19 cellular contexts compared by ENCODE assay signal in the genomic region with DNA sequence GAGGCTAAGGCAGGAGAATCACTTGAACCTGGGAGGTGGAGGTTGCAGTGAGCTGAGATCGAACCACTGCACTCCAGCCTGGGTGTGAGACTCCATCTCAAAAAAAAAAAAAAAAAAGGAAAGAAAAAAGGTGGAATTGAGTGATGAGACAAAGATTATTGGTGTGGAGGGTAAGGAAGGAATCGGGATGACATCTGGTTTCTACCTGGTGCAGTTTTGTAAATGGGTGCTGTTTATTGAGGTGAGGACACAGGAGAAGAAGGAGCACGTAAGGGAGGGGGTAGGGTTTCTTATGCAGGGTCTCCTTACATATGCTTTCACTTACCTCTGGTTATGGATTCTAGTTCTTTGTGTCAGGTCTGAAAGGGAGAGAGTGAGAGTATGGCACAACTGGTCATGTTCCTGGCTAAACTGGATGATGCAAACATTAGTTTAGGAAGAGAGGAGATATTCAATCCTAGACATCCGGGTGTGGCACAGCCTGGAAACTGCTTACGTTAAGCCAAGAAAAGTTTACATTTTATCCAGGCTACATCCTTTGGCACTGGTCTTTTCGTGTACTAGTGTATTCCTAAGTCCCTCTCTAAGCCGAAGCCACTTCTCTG. TPM values are rescaled to one million over a fixed set of nuclear protein-coding genes. Genes with fewer than 3 reads are reported as not detected.
DNase-seq lines count a peak whose midpoint lies in the region; ATAC-seq and TF ChIP-seq lines count a peak whose summit lies in the region.
"Had no signal": no experiment of that assay in that cellular context is flagged by ENCODE, and none has a peak within 500 bp of the region (broad histone marks: within the 10 kb centered on the region; RNA-seq: fewer than 3 reads in every experiment).

No MANE protein-coding gene starts in this region.

- DNase-seq in AG08396 (ENCODE audit: low spot score) (peak; percentile 24), H9 (no peak), immature natural killer cell (no peak), T-helper 2 cell (no peak), prostate gland (ENCODE audit: low spot score) (no peak)
- DNase-seq: activated CD4-positive, alpha-beta T cell treated with anti-CD3 and anti-CD28 coated beads, Interleukin-2, amount 10 ng/mL, durations not matched to agents 24 days and 14 days; activated naive CD8-positive, alpha-beta T cell treated with anti-CD3 and anti-CD28 coated beads, Interleukin-2, amount 10 ng/mL, durations not matched to agents 7 days and 5 days; effector CD4-positive, alpha-beta T cell; NCI-H1105 treated with DMSO at 0.1 percent for 48 hours; NCI-H2171; NCI-H774; PC-3; stimulated activated CD4-positive, alpha-beta T cell treated with anti-CD3 and anti-CD28 coated beads, Interleukin-4, amount 100 ng/mL, for 1 hour had no signal

- no peak overlapping the region for H3K9ac ChIP-seq in H9 (ENCODE audit: extremely low read depth, insufficient read length, low read length)
- H3K9ac ChIP-seq: parathyroid adenoma had no signal

- no peak overlapping the region for H2BK12ac ChIP-seq in H9 (ENCODE audit: insufficient read length, low read depth, low read length)

- H2BK120ac ChIP-seq in H9 (ENCODE audit: low read depth, low read length, poor library complexity, severe bottlenecking): no peak overlapping the region

- H3K4me2 ChIP-seq in H9 (ENCODE audit: insufficient read depth, insufficient read length, low read length): no peak overlapping the region

- H3K27ac ChIP-seq in H9 (ENCODE audit: insufficient read length, low read depth, low read length) (no peak overlapping the region), prostate gland (no peak overlapping the region)
- H3K27ac ChIP-seq: parathyroid adenoma, skin epidermis had no signal

- TF ChIP-seq CTCF in H9 (conservative IDR thresholded peaks at IDR 0.05): no peak
- TF ChIP-seq CTCF in brain (conservative IDR thresholded peaks at IDR 0.05): no peak
- no peak for TF ChIP-seq CTCF in prostate gland (IDR thresholded peaks at IDR 0.05)

- no peak overlapping the region for H4K8ac ChIP-seq in H9 (replicated peaks; ENCODE audit: insufficient read length, low read depth, low read length)

- no peak overlapping the region for H2BK20ac ChIP-seq in H9 (ENCODE audit: low read depth, low read length, poor library complexity, severe bottlenecking)

- intact Hi-C loops in prostate gland (cut with DNase I): loop anchor here (5.0 kb wide), 1 partner anchor 68 kb away; no protein-coding TSS in a partner anchor

- peaks cover 11% of the 10 kb centered on the region for H3K23me2 ChIP-seq in H9 (ENCODE audit: insufficient read length, low read depth, low read length, poor library complexity, severe bottlenecking)

- no peak overlapping the region for H2BK5ac ChIP-seq in H9 (ENCODE audit: insufficient read length, low read length)

- no peak for TF ChIP-seq POLR2A in prostate gland (IDR thresholded peaks at IDR 0.05)

- no peak overlapping the region for H3K4ac ChIP-seq in H9 (ENCODE audit: low read depth, low read length)

- peak overlapping the region in 2 of 3 experiments; percentile 7 to 17; a peak in 2 of 7 replicates for H3K27ac Mint-ChIP-seq in H9
- H3K27ac Mint-ChIP-seq in brain: peak overlapping the region in 1 of 5 experiments; percentile 22
- peak overlapping the region; percentile 22 to 63 (median 32) for H3K27ac Mint-ChIP-seq in immature natural killer cell
- H3K27ac Mint-ChIP-seq: activated CD4-positive, alpha-beta T cell treated with anti-CD3 and anti-CD28 coated beads, Interleukin-2, amount 10 ng/mL, durations not matched to agents 24 days and 14 days; activated naive CD8-positive, alpha-beta T cell treated with anti-CD3 and anti-CD28 coated beads, Interleukin-2, amount 10 ng/mL, durations not matched to agents 7 days and 5 days had no signal

- peaks cover 2% of the 10 kb centered on the region for H3K79me1 ChIP-seq in H9 (ENCODE audit: insufficient read depth, low read depth, low read length, poor library complexity, severe bottlenecking)

- no peak overlapping the region for H3K4me3 ChIP-seq in prostate gland
- H3K4me3 ChIP-seq: skin epidermis had no signal

- H4K20me1 ChIP-seq in H9 (ENCODE audit: control insufficient read depth, insufficient read depth, insufficient read length): no peaks in the 10 kb centered on the region

- no peak overlapping the region for H2AK5ac ChIP-seq in H9 (ENCODE audit: insufficient read length, low read length)

- H3K27me3 Mint-ChIP-seq in H9 (ENCODE audit: low read depth) (no peaks in the 10 kb centered on the region), brain (peaks cover 6% of the 10 kb centered on the region), immature natural killer cell (ENCODE audit: low read depth in 3 of 3) (peaks cover 0 to 7% (median 0%) of the 10 kb centered on the region in 3 donors)
- H3K27me3 Mint-ChIP-seq: activated CD4-positive, alpha-beta T cell treated with anti-CD3 and anti-CD28 coated beads, Interleukin-2, amount 10 ng/mL, durations not matched to agents 24 days and 14 days; activated naive CD8-positive, alpha-beta T cell treated with anti-CD3 and anti-CD28 coated beads, Interleukin-2, amount 10 ng/mL, durations not matched to agents 7 days and 5 days had no signal

- H3K9me3 Mint-ChIP-seq in H9 (no peaks in the 10 kb centered on the region), brain (peaks cover 0 to 3% (median 0%) of the 10 kb centered on the region in 5 experiments), immature natural killer cell (no peaks in the 10 kb centered on the region)
- H3K9me3 Mint-ChIP-seq: activated CD4-positive, alpha-beta T cell treated with anti-CD3 and anti-CD28 coated beads, Interleukin-2, amount 10 ng/mL, durations not matched to agents 24 days and 14 days; activated naive CD8-positive, alpha-beta T cell treated with anti-CD3 and anti-CD28 coated beads, Interleukin-2, amount 10 ng/mL, durations not matched to agents 7 days and 5 days had no signal

- no peak overlapping the region for H3T11ph ChIP-seq in H9 (ENCODE audit: low read length)

- H3K18ac ChIP-seq in H9 (ENCODE audit: insufficient read length, low read depth, low read length): no peak overlapping the region

- H3K56ac ChIP-seq in H9 (ENCODE audit: insufficient read length, low read depth, low read length): no peak overlapping the region

- H3K9me3 ChIP-seq in H9 (ENCODE audit: control insufficient read depth, low read depth, low read length): no peaks in the 10 kb centered on the region
- H3K9me3 ChIP-seq in prostate gland: no peaks in the 10 kb centered on the region

- no peak overlapping the region for H2AFZ ChIP-seq in H9 (ENCODE audit: low read length)
- H2AFZ ChIP-seq: parathyroid adenoma had no signal

- no peak overlapping the region for H2BK15ac ChIP-seq in H9 (ENCODE audit: low read depth, low read length)

- ATAC-seq in GM19351 (IDR thresholded peaks at IDR 0.05; ENCODE audit: unreplicated experiment): no peak
- no peak for ATAC-seq in HG03045 (IDR thresholded peaks at IDR 0.05; ENCODE audit: unreplicated experiment)
- ATAC-seq: left lobe of liver, PC-3 had no signal

- peaks cover 9% of the 10 kb centered on the region for H3K4me1 ChIP-seq in H9 (ENCODE audit: insufficient read depth, low read length)
- H3K4me1 ChIP-seq in prostate gland (replicated peaks): peaks cover 15% of the 10 kb centered on the region

- H3K23ac ChIP-seq in H9 (ENCODE audit: insufficient read length, low read depth, low read length): no peak overlapping the region

- no peak overlapping the region for H3K14ac ChIP-seq in H9 (ENCODE audit: insufficient read depth, low read length)

- H3K79me2 ChIP-seq in H9 (ENCODE audit: insufficient read depth, low read length): peaks cover 52% of the 10 kb centered on the region; the same call in 1 of the 2 replicates

- H3K4me3 Mint-ChIP-seq in H9: no peak overlapping the region
- H3K4me3 Mint-ChIP-seq in brain: peak overlapping the region in 3 of 5 experiments; percentile 18 to 51 (median 36)
- peak overlapping the region in 2 of 5 donors; percentile 39 to 57 for H3K4me3 Mint-ChIP-seq in immature natural killer cell
- H3K4me3 Mint-ChIP-seq: activated CD4-positive, alpha-beta T cell treated with anti-CD3 and anti-CD28 coated beads, Interleukin-2, amount 10 ng/mL, durations not matched to agents 24 days and 14 days; activated naive CD8-positive, alpha-beta T cell treated with anti-CD3 and anti-CD28 coated beads, Interleukin-2, amount 10 ng/mL, durations not matched to agents 7 days and 5 days had no signal

- H4K5ac ChIP-seq in H9 (ENCODE audit: insufficient read length, low read depth, low read length): no peak overlapping the region

- H3K36me3 Mint-ChIP-seq in H9 (ENCODE audit: insufficient read depth in 1 of 3, low read depth in 3 of 3): peaks cover 2 to 6% (median 5%) of the 10 kb centered on the region in 3 experiments; a peak in 6 of 7 replicates
- peaks cover 30% of the 10 kb centered on the region for H3K36me3 Mint-ChIP-seq in brain
- H3K36me3 Mint-ChIP-seq in immature natural killer cell: no peaks in the 10 kb centered on the region

- H3K27me3 ChIP-seq in H9 (ENCODE audit: insufficient read depth, low read length) (no peaks in the 10 kb centered on the region), prostate gland (replicated peaks; ENCODE audit: insufficient read depth) (no peaks in the 10 kb centered on the region)

- 100% methylated on average over 1 of the region's 7 CpGs for WGBS in H9 (ENCODE audit: extremely low coverage, insufficient read length, low lambda C conversion rate)
- 74% methylated on average over 7 of the region's 7 CpGs for WGBS in prostate gland

- H4K91ac ChIP-seq in H9 (ENCODE audit: insufficient read length, low read depth, low read length): no peak overlapping the region

- H3K4me1 Mint-ChIP-seq in H9: peaks cover 55 to 66% of the 10 kb centered on the region in 2 experiments
- H3K4me1 Mint-ChIP-seq in brain: peaks cover 73% of the 10 kb centered on the region
- H3K4me1 Mint-ChIP-seq in immature natural killer cell: peaks cover 90 to 98% of the 10 kb centered on the region in 2 donors

- H3K36me3 ChIP-seq in prostate gland: no peaks in the 10 kb centered on the region

RNA-seq across cellular contexts. Expression of a gene that starts 5.4 kb away (rescaled TPM):
- total RNA-seq in H9 (2021): 199 and 207 TPM in 2 replicates
- polyA plus RNA-seq in brain (ENCODE audit: insufficient read depth, low read depth, low replicate concordance): 413 TPM
- polyA plus RNA-seq in immature natural killer cell: 100 to 1,000 TPM; 271 to 323 (median 273) TPM
- total RNA-seq in prostate gland: 100 to 1,000 TPM; 120 to 187 TPM

Comparison
In these comparisons a context has a peak if more than half of its experiments do, and no peak if none do; other contexts are left out.
1. H3K4me3 Mint-ChIP-seq: peak in brain (3 of 5); none in H9 (0 of 2).